31 cellular contexts compared by ENCODE assay signal in the genomic region with DNA sequence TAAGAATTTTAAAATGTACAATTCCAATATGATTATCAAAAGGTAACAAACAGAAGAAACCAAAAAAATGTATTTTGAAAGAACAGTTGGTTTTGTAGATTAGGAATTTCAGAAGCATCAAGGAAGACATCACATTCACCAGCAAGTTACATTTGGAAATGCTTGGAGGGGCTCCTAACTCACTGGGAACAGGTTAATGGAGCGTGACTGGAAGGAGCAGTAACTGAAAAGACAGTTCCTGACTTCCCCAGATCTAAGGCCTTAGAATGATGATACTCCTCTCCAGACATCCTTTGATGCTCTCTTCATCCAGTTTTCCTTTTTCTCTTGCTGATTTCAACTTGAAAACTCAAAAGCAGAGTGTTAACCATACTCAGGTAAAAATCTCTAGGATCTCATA.
"Had no signal": no experiment of that assay in that cellular context is flagged by ENCODE, and none has a peak within 500 bp of the region (broad histone marks: within the 10 kb centered on the region; RNA-seq: fewer than 3 reads in every experiment).

No MANE protein-coding gene starts in this region.

- H3K4me3 ChIP-seq: coronary artery, dorsolateral prefrontal cortex had no signal

- H3K27me3 ChIP-seq: brain microvascular endothelial cell, dorsolateral prefrontal cortex had no signal

- H3K4me1 Mint-ChIP-seq: central memory CD8-positive, alpha-beta T cell had no signal

- H3K27me3 Mint-ChIP-seq: activated CD4-positive, alpha-beta T cell treated with anti-CD3 and anti-CD28 coated beads for 36 hours; activated naive CD8-positive, alpha-beta T cell; activated T-helper 17 cell treated with anti-CD3 and anti-CD28 coated beads, Interleukin-2, amount 50 U/mL, for 72 hours; central memory CD8-positive, alpha-beta T cell had no signal

- H3K27ac Mint-ChIP-seq: activated CD4-positive, alpha-beta memory T cell treated with anti-CD3 and anti-CD28 coated beads, Interleukin-2, amount 10 ng/mL, durations not matched to agents 7 days and 5 days; activated CD4-positive, alpha-beta T cell treated with anti-CD3 and anti-CD28 coated beads for 36 hours; activated CD4-positive, alpha-beta T cell treated with anti-CD3 and anti-CD28 coated beads, Interleukin-2, amount 10 ng/mL, durations not matched to agents 7 days and 5 days; activated naive CD8-positive, alpha-beta T cell; activated T-cell treated with anti-CD3 and anti-CD28 coated beads, Interleukin-2, amount 50 U/mL, for 24 hours; activated T-helper 17 cell treated with anti-CD3 and anti-CD28 coated beads, Interleukin-2, amount 50 U/mL, for 72 hours; dendritic cell treated with granulocyte-macrophage colony-stimulating factor and Interleukin-4, amounts not matched to agents 40 ng/mL and 50 ng/mL, for 4 days; endodermal cell; T-helper 17 cell; T-helper 2 cell treated with Interferon-gamma antibody and Interleukin-4, amounts not matched to agents 5 μg/mL and 100 μg/mL, for 36 hours had no signal

- DNase-seq: activated CD4-positive, alpha-beta memory T cell treated with anti-CD3 and anti-CD28 coated beads, Interleukin-2, amount 10 ng/mL, durations not matched to agents 7 days and 5 days; activated CD4-positive, alpha-beta T cell treated with anti-CD3 and anti-CD28 coated beads for 36 hours; activated CD4-positive, alpha-beta T cell treated with anti-CD3 and anti-CD28 coated beads, Interleukin-2, amount 10 ng/mL, durations not matched to agents 7 days and 5 days; activated CD4-positive, alpha-beta T cell treated with anti-CD3 and anti-CD28 coated beads, Interleukin-2, amount 50 U/mL, for 4 hours; activated CD4-positive, CD25-positive, alpha-beta regulatory T cell; activated CD4-positive, CD25-positive, alpha-beta regulatory T cell treated with anti-CD3 and anti-CD28 coated beads, Interleukin-2, amount 50 U/mL, for 72 hours; activated CD8-positive, alpha-beta memory T cell treated with anti-CD3 and anti-CD28 coated beads, Interleukin-2, amount 50 U/mL, for 48 hours; activated effector memory CD4-positive, alpha-beta T cell treated with Interleukin-2 at 50 U/mL for 16 hours; activated gamma-delta T cell treated with Interleukin-2 at 50 U/mL for 16 hours; activated naive CD4-positive, alpha-beta T cell treated with anti-CD3 and anti-CD28 coated beads, Interleukin-2, amount 50 U/mL, for 16 hours; activated naive CD4-positive, alpha-beta T cell treated with Interleukin-2 at 50 U/mL for 16 hours; activated T-cell treated with anti-CD3 and anti-CD28 coated beads for 4 hours; activated T-cell treated with anti-CD3 and anti-CD28 coated beads, Interleukin-2, amount 50 U/mL, for 24 hours; amniotic stem cell; anterior cingulate cortex; brain microvascular endothelial cell; dorsolateral prefrontal cortex; effector memory CD4-positive, alpha-beta T cell; endodermal cell; foreskin fibroblast; head of caudate nucleus; T-helper 1 cell; T-helper 17 cell; T1000 had no signal

- H3K36me3 Mint-ChIP-seq: activated naive CD8-positive, alpha-beta T cell had no signal

- H3K9me3 Mint-ChIP-seq: activated CD4-positive, alpha-beta memory T cell treated with anti-CD3 and anti-CD28 coated beads, Interleukin-2, amount 10 ng/mL, durations not matched to agents 7 days and 5 days; activated CD4-positive, alpha-beta T cell treated with anti-CD3 and anti-CD28 coated beads, Interleukin-2, amount 10 ng/mL, durations not matched to agents 7 days and 5 days; activated T-cell treated with anti-CD3 and anti-CD28 coated beads, Interleukin-2, amount 50 U/mL, for 24 hours; activated T-helper 17 cell treated with anti-CD3 and anti-CD28 coated beads, Interleukin-2, amount 50 U/mL, for 72 hours; central memory CD8-positive, alpha-beta T cell; dendritic cell treated with granulocyte-macrophage colony-stimulating factor and Interleukin-4, amounts not matched to agents 40 ng/mL and 50 ng/mL, for 4 days; endodermal cell; T-helper 2 cell treated with Interferon-gamma antibody and Interleukin-4, amounts not matched to agents 5 μg/mL and 100 μg/mL, for 36 hours had no signal

- H3K4me3 Mint-ChIP-seq: activated CD4-positive, alpha-beta memory T cell treated with anti-CD3 and anti-CD28 coated beads, Interleukin-2, amount 10 ng/mL, durations not matched to agents 7 days and 5 days; activated CD4-positive, alpha-beta T cell treated with anti-CD3 and anti-CD28 coated beads for 36 hours; activated CD4-positive, alpha-beta T cell treated with anti-CD3 and anti-CD28 coated beads, Interleukin-2, amount 10 ng/mL, durations not matched to agents 7 days and 5 days; activated naive CD8-positive, alpha-beta T cell; activated T-cell treated with anti-CD3 and anti-CD28 coated beads, Interleukin-2, amount 50 U/mL, for 24 hours; activated T-helper 17 cell treated with anti-CD3 and anti-CD28 coated beads, Interleukin-2, amount 50 U/mL, for 72 hours; central memory CD8-positive, alpha-beta T cell; dendritic cell treated with granulocyte-macrophage colony-stimulating factor and Interleukin-4, amounts not matched to agents 40 ng/mL and 50 ng/mL, for 4 days; endodermal cell; T-helper 17 cell; T-helper 2 cell treated with Interferon-gamma antibody and Interleukin-4, amounts not matched to agents 5 μg/mL and 100 μg/mL, for 36 hours had no signal

- ATAC-seq: activated CD4-positive, alpha-beta T cell treated with anti-CD3 and anti-CD28 coated beads for 36 hours; activated T-helper 17 cell treated with anti-CD3 and anti-CD28 coated beads, Interleukin-2, amount 50 U/mL, for 72 hours; esophagus mucosa; T-helper 17 cell had no signal

- H3K36me3 ChIP-seq: brain microvascular endothelial cell had no signal
